ENCODE assay signal across 29 cellular contexts in the genomic region with DNA sequence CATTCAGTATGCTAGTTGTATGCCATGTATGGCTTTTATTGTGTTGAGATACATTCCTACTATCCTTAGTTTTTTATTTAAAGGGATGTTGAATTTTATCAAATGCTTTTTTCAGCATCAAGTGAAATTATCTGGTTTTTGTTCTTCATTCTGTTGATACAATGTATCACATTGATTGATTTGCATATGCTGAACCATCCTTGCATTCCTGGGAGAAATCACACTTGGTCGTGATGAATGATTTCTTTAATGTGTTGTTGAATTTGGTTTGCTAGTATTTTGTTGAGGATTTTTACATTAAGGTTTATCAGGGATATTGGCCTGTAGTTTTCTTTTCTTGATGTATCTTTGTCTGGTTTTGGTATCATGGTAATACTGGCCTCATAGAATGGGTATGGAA. TPM values are rescaled to one million over a fixed set of nuclear protein-coding genes. Genes with fewer than 3 reads are reported as not detected.
"Had no signal": no experiment of that assay in that cellular context is flagged by ENCODE, and none has a peak within 500 bp of the region (broad histone marks: within the 10 kb centered on the region; RNA-seq: fewer than 3 reads in every experiment).

No MANE protein-coding gene starts in this region.

- H3K27me3 ChIP-seq: body of pancreas, esophagus muscularis mucosa, gastroesophageal sphincter, heart right ventricle had no signal

- H3K4me1 ChIP-seq: body of pancreas, esophagus muscularis mucosa, gastroesophageal sphincter had no signal

- H3K27ac Mint-ChIP-seq: activated CD4-positive, alpha-beta memory T cell treated with anti-CD3 and anti-CD28 coated beads, Interleukin-2, amount 10 ng/mL, durations not matched to agents 7 days and 5 days; activated naive CD8-positive, alpha-beta T cell; activated T-helper 17 cell treated with anti-CD3 and anti-CD28 coated beads, Interleukin-2, amount 50 U/mL, for 72 hours; effector memory CD8-positive, alpha-beta T cell; WTC11 had no signal

- H3K4me3 Mint-ChIP-seq: activated CD4-positive, alpha-beta memory T cell treated with anti-CD3 and anti-CD28 coated beads, Interleukin-2, amount 10 ng/mL, durations not matched to agents 7 days and 5 days; activated CD4-positive, alpha-beta T cell treated with anti-CD3 and anti-CD28 coated beads, Interleukin-2, amount 10 ng/mL, durations not matched to agents 7 days and 5 days; activated naive CD8-positive, alpha-beta T cell; activated T-cell treated with anti-CD3 and anti-CD28 coated beads, Interleukin-2, amount 50 U/mL, for 4 hours; activated T-helper 17 cell treated with anti-CD3 and anti-CD28 coated beads, Interleukin-2, amount 50 U/mL, for 72 hours; effector memory CD8-positive, alpha-beta T cell; WTC11 had no signal

- H3K27me3 Mint-ChIP-seq: activated CD4-positive, alpha-beta memory T cell treated with anti-CD3 and anti-CD28 coated beads, Interleukin-2, amount 10 ng/mL, durations not matched to agents 7 days and 5 days; activated CD4-positive, alpha-beta T cell treated with anti-CD3 and anti-CD28 coated beads, Interleukin-2, amount 10 ng/mL, durations not matched to agents 7 days and 5 days; activated naive CD8-positive, alpha-beta T cell; activated T-helper 17 cell treated with anti-CD3 and anti-CD28 coated beads, Interleukin-2, amount 50 U/mL, for 72 hours; effector memory CD8-positive, alpha-beta T cell had no signal

- DNase-seq: activated CD4-positive, alpha-beta memory T cell treated with anti-CD3 and anti-CD28 coated beads, Interleukin-2, amount 10 ng/mL, durations not matched to agents 7 days and 5 days; activated CD4-positive, alpha-beta T cell treated with anti-CD3 and anti-CD28 coated beads for 1 hour; activated CD4-positive, alpha-beta T cell treated with anti-CD3 and anti-CD28 coated beads for 4 hours; activated CD4-positive, alpha-beta T cell treated with anti-CD3 and anti-CD28 coated beads, Interleukin-2, amount 10 ng/mL, durations not matched to agents 7 days and 5 days; activated CD4-positive, alpha-beta T cell treated with anti-CD3 and anti-CD28 coated beads, Interleukin-2, amount 50 U/mL, for 4 hours; activated effector memory CD4-positive, alpha-beta T cell treated with Interleukin-2 at 50 U/mL for 16 hours; activated gamma-delta T cell treated with Interleukin-2 at 50 U/mL for 16 hours; activated naive CD4-positive, alpha-beta T cell treated with anti-CD3 and anti-CD28 coated beads, Interleukin-2, amount 50 U/mL, for 16 hours; activated naive CD4-positive, alpha-beta T cell treated with Interleukin-2 at 50 U/mL for 16 hours; activated T-cell treated with anti-CD3 and anti-CD28 coated beads, Interleukin-2, amount 50 U/mL, for 4 hours; amniotic stem cell; anterior cingulate cortex; body of pancreas; caudate nucleus; cortex of kidney; dermis blood vessel endothelial cell; effector CD4-positive, alpha-beta T cell; effector memory CD8-positive, alpha-beta T cell; erythroblast; foreskin melanocyte; heart right ventricle; T-helper 2 cell had no signal

- H3K9me3 ChIP-seq: body of pancreas had no signal

- ATAC-seq: activated T-cell treated with anti-CD3 and anti-CD28 coated beads, Interleukin-2, amount 50 U/mL, for 4 hours; activated T-helper 17 cell treated with anti-CD3 and anti-CD28 coated beads, Interleukin-2, amount 50 U/mL, for 72 hours; body of pancreas; effector memory CD8-positive, alpha-beta T cell; gastroesophageal sphincter; heart right ventricle; WTC11 had no signal

- H3K4me3 ChIP-seq: body of pancreas, esophagus muscularis mucosa, gastroesophageal sphincter, heart right ventricle had no signal

- H3K27ac ChIP-seq: body of pancreas, esophagus muscularis mucosa, gastroesophageal sphincter, heart right ventricle, VCaP had no signal

- H3K36me3 ChIP-seq: esophagus muscularis mucosa, gastroesophageal sphincter, heart right ventricle had no signal

RNA-seq across cellular contexts. Expression of gene CD28, which starts 49.7 kb away (rescaled TPM):
- total RNA-seq: fibroblast of villous mesenchyme had no signal
